Comparison of ENCODE assay signal across 1 cellular context in the genomic region with DNA sequence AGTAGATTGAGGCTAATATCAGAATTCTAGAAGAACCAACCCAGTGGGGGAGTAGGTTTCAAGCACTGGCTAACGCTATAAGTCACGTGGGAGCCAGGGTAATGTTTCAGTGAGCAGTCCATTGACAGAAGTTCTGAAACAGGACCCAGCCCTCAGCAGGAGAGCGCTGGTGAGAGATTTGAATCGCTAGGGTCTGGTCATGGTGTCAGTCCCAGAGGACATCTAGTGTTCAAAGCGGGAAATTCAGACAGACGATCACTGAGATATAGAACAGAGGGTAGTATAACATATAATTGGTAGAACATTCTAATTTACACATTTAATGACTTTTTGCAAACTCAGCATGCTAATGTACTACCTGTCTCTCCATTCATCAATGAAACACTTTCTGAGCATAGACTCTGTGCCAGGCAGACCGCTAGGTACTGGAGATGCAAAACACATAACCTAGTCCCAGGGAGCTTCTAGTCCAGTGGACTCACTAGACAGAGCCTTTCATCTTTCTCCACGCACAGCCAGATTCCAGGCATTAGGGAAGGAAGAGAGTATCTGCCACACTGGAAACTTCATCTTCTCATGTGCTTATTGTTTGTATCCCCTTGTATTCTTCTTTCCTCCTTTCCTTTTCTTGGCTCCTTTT.
TF ChIP-seq lines count a peak whose summit lies in the region.

No MANE protein-coding gene starts in this region.

TF ChIP-seq in HEK293, 187 proteins besides CTCF, POLR2A, EP300 and RAD21 (continued from another document):
- TF ChIP-seq ZEB2 (tag by site-specific recombination; IDR thresholded peaks at IDR 0.05), result 0 out of 2 replicates have a peak, but pooled peaks have one; percentile 22
- no peak for TF ChIP-seq ZNF843 (tag by site-specific recombination; IDR thresholded peaks at IDR 0.05)
- no peak for TF ChIP-seq ZNF530 (tag by site-specific recombination; IDR thresholded peaks at IDR 0.05; ENCODE audit: low read depth)
- no peak for TF ChIP-seq ZNF558 (tag by site-specific recombination; IDR thresholded peaks at IDR 0.05)
- no peak for TF ChIP-seq ZNF335 (tag by site-specific recombination; conservative IDR thresholded peaks at IDR 0.05)
- TF ChIP-seq, protein P1, sequence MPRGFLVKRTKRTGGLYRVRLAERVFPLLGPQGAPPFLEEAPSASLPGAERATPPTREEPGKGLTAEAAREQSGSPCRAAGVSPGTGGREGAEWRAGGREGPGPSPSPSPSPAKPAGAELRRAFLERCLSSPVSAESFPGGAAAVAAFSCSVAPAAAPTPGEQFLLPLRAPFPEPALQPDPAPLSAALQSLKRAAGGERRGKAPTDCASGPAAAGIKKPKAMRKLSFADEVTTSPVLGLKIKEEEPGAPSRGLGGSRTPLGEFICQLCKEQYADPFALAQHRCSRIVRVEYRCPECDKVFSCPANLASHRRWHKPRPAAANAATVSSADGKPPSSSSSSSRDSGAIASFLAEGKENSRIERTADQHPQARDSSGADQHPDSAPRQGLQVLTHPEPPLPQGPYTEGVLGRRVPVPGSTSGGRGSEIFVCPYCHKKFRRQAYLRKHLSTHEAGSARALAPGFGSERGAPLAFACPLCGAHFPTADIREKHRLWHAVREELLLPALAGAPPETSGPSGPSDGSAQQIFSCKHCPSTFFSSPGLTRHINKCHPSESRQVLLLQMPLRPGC (tag by site-specific recombination; IDR thresholded peaks at IDR 0.05), result no peak
- TF ChIP-seq ZBTB7A (tag by site-specific recombination; IDR thresholded peaks at IDR 0.05; ENCODE audit: low read depth), result no peak
- no peak for TF ChIP-seq ZNF777 (tag by site-specific recombination; IDR thresholded peaks at IDR 0.05; ENCODE audit: borderline replicate concordance)
- TF ChIP-seq ZNF548 (tag by site-specific recombination; IDR thresholded peaks at IDR 0.05), result no peak
- TF ChIP-seq KLF8 (tag by site-specific recombination; IDR thresholded peaks at IDR 0.05), result no peak
- TF ChIP-seq, protein P2, sequence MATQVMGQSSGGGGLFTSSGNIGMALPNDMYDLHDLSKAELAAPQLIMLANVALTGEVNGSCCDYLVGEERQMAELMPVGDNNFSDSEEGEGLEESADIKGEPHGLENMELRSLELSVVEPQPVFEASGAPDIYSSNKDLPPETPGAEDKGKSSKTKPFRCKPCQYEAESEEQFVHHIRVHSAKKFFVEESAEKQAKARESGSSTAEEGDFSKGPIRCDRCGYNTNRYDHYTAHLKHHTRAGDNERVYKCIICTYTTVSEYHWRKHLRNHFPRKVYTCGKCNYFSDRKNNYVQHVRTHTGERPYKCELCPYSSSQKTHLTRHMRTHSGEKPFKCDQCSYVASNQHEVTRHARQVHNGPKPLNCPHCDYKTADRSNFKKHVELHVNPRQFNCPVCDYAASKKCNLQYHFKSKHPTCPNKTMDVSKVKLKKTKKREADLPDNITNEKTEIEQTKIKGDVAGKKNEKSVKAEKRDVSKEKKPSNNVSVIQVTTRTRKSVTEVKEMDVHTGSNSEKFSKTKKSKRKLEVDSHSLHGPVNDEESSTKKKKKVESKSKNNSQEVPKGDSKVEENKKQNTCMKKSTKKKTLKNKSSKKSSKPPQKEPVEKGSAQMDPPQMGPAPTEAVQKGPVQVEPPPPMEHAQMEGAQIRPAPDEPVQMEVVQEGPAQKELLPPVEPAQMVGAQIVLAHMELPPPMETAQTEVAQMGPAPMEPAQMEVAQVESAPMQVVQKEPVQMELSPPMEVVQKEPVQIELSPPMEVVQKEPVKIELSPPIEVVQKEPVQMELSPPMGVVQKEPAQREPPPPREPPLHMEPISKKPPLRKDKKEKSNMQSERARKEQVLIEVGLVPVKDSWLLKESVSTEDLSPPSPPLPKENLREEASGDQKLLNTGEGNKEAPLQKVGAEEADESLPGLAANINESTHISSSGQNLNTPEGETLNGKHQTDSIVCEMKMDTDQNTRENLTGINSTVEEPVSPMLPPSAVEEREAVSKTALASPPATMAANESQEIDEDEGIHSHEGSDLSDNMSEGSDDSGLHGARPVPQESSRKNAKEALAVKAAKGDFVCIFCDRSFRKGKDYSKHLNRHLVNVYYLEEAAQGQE (tag by site-specific recombination; IDR thresholded peaks at IDR 0.05), result peak; percentile 94
- no peak for TF ChIP-seq AEBP2 (tag by site-specific recombination; IDR thresholded peaks at IDR 0.05; ENCODE audit: borderline replicate concordance)
- TF ChIP-seq ZNF776 (tag by site-specific recombination; IDR thresholded peaks at IDR 0.05; ENCODE audit: borderline replicate concordance), result no peak
- TF ChIP-seq YY1 (tag by site-specific recombination; IDR thresholded peaks at IDR 0.05), result no peak
- no peak for TF ChIP-seq SETDB1 (IDR thresholded peaks at IDR 0.05; ENCODE audit: insufficient read length, low read length)
- TF ChIP-seq ZNF37A (tag by site-specific recombination; IDR thresholded peaks at IDR 0.05), result no peak
- TF ChIP-seq ZNF16 (tag by site-specific recombination; IDR thresholded peaks at IDR 0.05; ENCODE audit: low read depth), result no peak
- no peak for TF ChIP-seq RBAK (tag by site-specific recombination; IDR thresholded peaks at IDR 0.05)
- no peak for TF ChIP-seq ZNF629 (tag by site-specific recombination; IDR thresholded peaks at IDR 0.05)
- TF ChIP-seq ZNF341 (tag by site-specific recombination; IDR thresholded peaks at IDR 0.05; ENCODE audit: low read depth), result no peak
- no peak for TF ChIP-seq KLF10 (tag by site-specific recombination; IDR thresholded peaks at IDR 0.05)
- TF ChIP-seq ZNF202 (tag by site-specific recombination; IDR thresholded peaks at IDR 0.05; ENCODE audit: borderline replicate concordance), result no peak
- TF ChIP-seq, protein P3, sequence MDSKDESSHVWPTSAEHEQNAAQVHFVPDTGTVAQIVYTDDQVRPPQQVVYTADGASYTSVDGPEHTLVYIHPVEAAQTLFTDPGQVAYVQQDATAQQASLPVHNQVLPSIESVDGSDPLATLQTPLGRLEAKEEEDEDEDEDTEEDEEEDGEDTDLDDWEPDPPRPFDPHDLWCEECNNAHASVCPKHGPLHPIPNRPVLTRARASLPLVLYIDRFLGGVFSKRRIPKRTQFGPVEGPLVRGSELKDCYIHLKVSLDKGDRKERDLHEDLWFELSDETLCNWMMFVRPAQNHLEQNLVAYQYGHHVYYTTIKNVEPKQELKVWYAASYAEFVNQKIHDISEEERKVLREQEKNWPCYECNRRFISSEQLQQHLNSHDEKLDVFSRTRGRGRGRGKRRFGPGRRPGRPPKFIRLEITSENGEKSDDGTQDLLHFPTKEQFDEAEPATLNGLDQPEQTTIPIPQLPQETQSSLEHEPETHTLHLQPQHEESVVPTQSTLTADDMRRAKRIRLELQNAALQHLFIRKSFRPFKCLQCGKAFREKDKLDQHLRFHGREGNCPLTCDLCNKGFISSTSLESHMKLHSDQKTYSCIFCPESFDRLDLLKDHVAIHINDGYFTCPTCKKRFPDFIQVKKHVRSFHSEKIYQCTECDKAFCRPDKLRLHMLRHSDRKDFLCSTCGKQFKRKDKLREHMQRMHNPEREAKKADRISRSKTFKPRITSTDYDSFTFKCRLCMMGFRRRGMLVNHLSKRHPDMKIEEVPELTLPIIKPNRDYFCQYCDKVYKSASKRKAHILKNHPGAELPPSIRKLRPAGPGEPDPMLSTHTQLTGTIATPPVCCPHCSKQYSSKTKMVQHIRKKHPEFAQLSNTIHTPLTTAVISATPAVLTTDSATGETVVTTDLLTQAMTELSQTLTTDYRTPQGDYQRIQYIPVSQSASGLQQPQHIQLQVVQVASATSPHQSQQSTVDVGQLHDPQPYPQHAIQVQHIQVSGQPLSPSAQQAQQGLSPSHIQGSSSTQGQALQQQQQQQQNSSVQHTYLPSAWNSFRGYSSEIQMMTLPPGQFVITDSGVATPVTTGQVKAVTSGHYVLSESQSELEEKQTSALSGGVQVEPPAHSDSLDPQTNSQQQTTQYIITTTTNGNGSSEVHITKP (tag by site-specific recombination; IDR thresholded peaks at IDR 0.05), result no peak
- no peak for TF ChIP-seq ZNF449 (tag by site-specific recombination; IDR thresholded peaks at IDR 0.05)
- TF ChIP-seq ZBTB17 (tag by site-specific recombination; IDR thresholded peaks at IDR 0.05), result peak; percentile 55
- TF ChIP-seq BCL11A (tag by site-specific recombination; IDR thresholded peaks at IDR 0.05; ENCODE audit: low read depth), result no peak
- no peak for TF ChIP-seq MYNN (tag by site-specific recombination; IDR thresholded peaks at IDR 0.05; ENCODE audit: borderline replicate concordance)
- TF ChIP-seq, protein P4, sequence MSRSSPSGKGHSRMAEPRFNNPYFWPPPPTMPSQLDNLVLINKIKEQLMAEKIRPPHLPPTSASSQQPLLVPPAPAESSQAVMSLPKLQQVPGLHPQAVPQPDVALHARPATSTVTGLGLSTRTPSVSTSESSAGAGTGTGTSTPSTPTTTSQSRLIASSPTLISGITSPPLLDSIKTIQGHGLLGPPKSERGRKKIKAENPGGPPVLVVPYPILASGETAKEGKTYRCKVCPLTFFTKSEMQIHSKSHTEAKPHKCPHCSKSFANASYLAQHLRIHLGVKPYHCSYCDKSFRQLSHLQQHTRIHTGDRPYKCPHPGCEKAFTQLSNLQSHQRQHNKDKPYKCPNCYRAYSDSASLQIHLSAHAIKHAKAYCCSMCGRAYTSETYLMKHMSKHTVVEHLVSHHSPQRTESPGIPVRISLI (tag by site-specific recombination; IDR thresholded peaks at IDR 0.05), result no peak
- 0 out of 2 replicates have a peak, but pooled peaks have one; percentile 38 for TF ChIP-seq ZNF10 (tag by site-specific recombination; IDR thresholded peaks at IDR 0.05)
- no peak for TF ChIP-seq ZSCAN18 (tag by site-specific recombination; IDR thresholded peaks at IDR 0.05)
- no peak for TF ChIP-seq ZFP37 (tag by site-specific recombination; IDR thresholded peaks at IDR 0.05)
- no peak for TF ChIP-seq ZNF473 (tag by site-specific recombination; IDR thresholded peaks at IDR 0.05)
- TF ChIP-seq, protein P5, sequence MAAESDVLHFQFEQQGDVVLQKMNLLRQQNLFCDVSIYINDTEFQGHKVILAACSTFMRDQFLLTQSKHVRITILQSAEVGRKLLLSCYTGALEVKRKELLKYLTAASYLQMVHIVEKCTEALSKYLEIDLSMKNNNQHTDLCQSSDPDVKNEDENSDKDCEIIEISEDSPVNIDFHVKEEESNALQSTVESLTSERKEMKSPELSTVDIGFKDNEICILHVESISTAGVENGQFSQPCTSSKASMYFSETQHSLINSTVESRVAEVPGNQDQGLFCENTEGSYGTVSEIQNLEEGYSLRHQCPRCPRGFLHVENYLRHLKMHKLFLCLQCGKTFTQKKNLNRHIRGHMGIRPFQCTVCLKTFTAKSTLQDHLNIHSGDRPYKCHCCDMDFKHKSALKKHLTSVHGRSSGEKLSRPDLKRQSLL (tag by site-specific recombination; IDR thresholded peaks at IDR 0.05), result no peak
- no peak for TF ChIP-seq ZNF121 (tag by site-specific recombination; IDR thresholded peaks at IDR 0.05)
